Comparison of ENCODE assay signal across 8 cellular contexts in genomic region chr22:20116951-20117645, GRCh38. TPM values are rescaled to one million over a fixed set of nuclear protein-coding genes. Genes with fewer than 3 reads are reported as not detected.
DNase-seq lines count a peak whose midpoint lies in the region; ATAC-seq and TF ChIP-seq lines count a peak whose summit lies in the region.

TSS of gene TRMT2A (minus strand) at chr22:20117226. CDS start at chr22:20116906, 320 bp downstream.

- H2AFZ ChIP-seq in ACC112 (ENCODE audit: low read length, unreplicated experiment): peak within 1 kb of the TSS; percentile 51
- peak within 1 kb of the TSS; percentile 43 for H2AFZ ChIP-seq in smooth muscle cell (ENCODE audit: low read depth)

- peaks cover 7% of the 10 kb centered on the region for H3F3A ChIP-seq in smooth muscle cell (ENCODE audit: low read depth)

- H3K4me1 ChIP-seq in ACC112 (ENCODE audit: control insufficient read depth, insufficient read depth, low read length, unreplicated experiment) (peaks cover 15% of the 10 kb centered on the region), breast epithelium (peaks cover 5 to 21% of the 10 kb centered on the region in 2 donors), smooth muscle cell (ENCODE audit: low read depth) (peaks cover 12% of the 10 kb centered on the region)

- TF ChIP-seq POLR2A in breast epithelium (IDR thresholded peaks at IDR 0.05): no peak

- H3K9ac ChIP-seq in smooth muscle cell (ENCODE audit: low read depth): peak within 1 kb of the TSS; percentile 98

- DNase-seq in NCI-H2196 (lab: John Stamatoyannopoulos, UW; ENCODE audit: unreplicated experiment) (peak; percentile 91), breast epithelium (ENCODE audit: low spot score in 2 of 2) (peak; percentile 96 to 97), iPS-NIHi11 (ENCODE audit: low spot score) (peak; percentile 99), smooth muscle cell (lab: John Stamatoyannopoulos, UW; ENCODE audit: unreplicated experiment) (peak; percentile 93)

- ATAC-seq in GM18868 (IDR thresholded peaks at IDR 0.05; ENCODE audit: unreplicated experiment) (peak; percentile 74), HG03108 (IDR thresholded peaks at IDR 0.05; ENCODE audit: unreplicated experiment) (peak; percentile 69)

- H3K9me3 ChIP-seq in breast epithelium (no peaks in the 10 kb centered on the region), smooth muscle cell (replicated peaks; ENCODE audit: low read depth) (no peaks in the 10 kb centered on the region)

- H3K79me2 ChIP-seq in ACC112 (ENCODE audit: control insufficient read depth, insufficient read depth, low read length, unreplicated experiment) (peaks cover 60% of the 10 kb centered on the region), smooth muscle cell (ENCODE audit: low read depth) (peaks cover 63% of the 10 kb centered on the region)

- H3K36me3 ChIP-seq in ACC112 (ENCODE audit: insufficient read depth, low read length) (peaks cover 4% of the 10 kb centered on the region; the same call in 1 of the 2 replicates), breast epithelium (no peaks in the 10 kb centered on the region), smooth muscle cell (ENCODE audit: low read depth) (no peaks in the 10 kb centered on the region)

- intact Hi-C loops in breast epithelium (cut with DNase I; ENCODE audit: low total_unique reads): no loop called here

- peak within 1 kb of the TSS; percentile 99 for H3K4me2 ChIP-seq in smooth muscle cell

- TF ChIP-seq CTCF in VCaP (conservative IDR thresholded peaks at IDR 0.05) (peak; percentile 53), breast epithelium (IDR thresholded peaks at IDR 0.05) (no peak), smooth muscle cell (IDR thresholded peaks at IDR 0.05; ENCODE audit: borderline replicate concordance, insufficient read depth, poor library complexity, severe bottlenecking) (no peak)

- peaks cover 22% of the 10 kb centered on the region for H4K20me1 ChIP-seq in smooth muscle cell (ENCODE audit: low read depth)

- H3K27me3 ChIP-seq in ACC112 (ENCODE audit: insufficient read depth, low read length) (no peaks in the 10 kb centered on the region), breast epithelium (no peaks in the 10 kb centered on the region), smooth muscle cell (ENCODE audit: low read depth) (no peaks in the 10 kb centered on the region)

- WGBS in smooth muscle cell (ENCODE audit: low lambda C conversion rate): under 1% methylated on average over 67 of the region's 93 CpGs

- H3K27ac ChIP-seq in ACC112 (ENCODE audit: low read depth, low read length) (peak within 1 kb of the TSS; percentile 61), VCaP (peak within 1 kb of the TSS; percentile 92), breast epithelium (peak within 1 kb of the TSS; percentile 87 to 91), smooth muscle cell (ENCODE audit: low read depth) (peak within 1 kb of the TSS; percentile 84)

- H3K4me3 ChIP-seq in ACC112 (ENCODE audit: low read depth, low read length): peak within 1 kb of the TSS; percentile 98
- peak within 1 kb of the TSS; percentile 70 to 94 (median 85) for H3K4me3 ChIP-seq in breast epithelium
- peak within 1 kb of the TSS; percentile 99 for H3K4me3 ChIP-seq in smooth muscle cell

RNA-seq across cellular contexts. Expression of gene TRMT2A, which starts in this region (rescaled TPM):
- total RNA-seq in breast epithelium (10 to 100 TPM; 49.8 to 72.4 (median 51.1) TPM), smooth muscle cell (21.1 and 25.9 TPM in 2 replicates)
- polyA plus RNA-seq in smooth muscle cell: 32.1 and 38.9 TPM in 2 replicates

Comparison
In these comparisons a context has a peak if more than half of its experiments do, and no peak if none do; other contexts are left out.
1. Peak in every context shown above with its lines: DNase-seq, ATAC-seq, H3K4me3 ChIP-seq and H3K27ac ChIP-seq.